Comparison of ENCODE assay signal across 19 cellular contexts in genomic region chr14:23324993-23325392, GRCh38. TPM values are rescaled to one million over a fixed set of nuclear protein-coding genes. Genes with fewer than 3 reads are reported as not detected.
DNase-seq lines count a peak whose midpoint lies in the region; ATAC-seq and TF ChIP-seq lines count a peak whose summit lies in the region.
"Had no signal": no experiment of that assay in that cellular context is flagged by ENCODE, and none has a peak within 500 bp of the region (broad histone marks: within the 10 kb centered on the region; RNA-seq: fewer than 3 reads in every experiment).

No MANE protein-coding gene starts in this region.

- DNase-seq in cardiac muscle cell (ENCODE audit: low read depth in 1 of 2, low spot score in 1 of 2) (no peak), left ventricle myocardium inferior (no peak), GM23338 (ENCODE audit: low spot score) (no peak), testis (no peak), foreskin melanocyte (no peak), posterior vena cava (ENCODE audit: low spot score) (no peak), NCI-H187 (lab: John Stamatoyannopoulos, UW) (no peak)
- DNase-seq: Karpas-422, MV-4-11, NCI-H1105, NCI-H1436 treated with DMSO at 0.1 percent for 48 hours, NCI-H1930, NCI-H2107, NCI-H524, NCI-H774, SK-N-SH had no signal

- H4K20me1 ChIP-seq in GM23338 (replicated peaks; ENCODE audit: insufficient read depth) = peaks cover 9% of the 10 kb centered on the region; the same call in 1 of the 2 replicates

- H3K4me2 ChIP-seq in GM23338 = no peak overlapping the region
- H3K4me2 ChIP-seq: SK-N-SH had no signal

- peaks cover 15% of the 10 kb centered on the region for H3K4me1 ChIP-seq in cardiac muscle cell (ENCODE audit: low read depth)
- H3K4me1 ChIP-seq in left ventricle myocardium inferior = peaks cover 36% of the 10 kb centered on the region
- peaks cover 8% of the 10 kb centered on the region for H3K4me1 ChIP-seq in GM23338 (ENCODE audit: insufficient read depth)
- H3K4me1 ChIP-seq in testis = peaks cover 43% of the 10 kb centered on the region

- ATAC-seq in GM23338 = no peak
- ATAC-seq: HepG2 had no signal

- TF ChIP-seq CTCF in cardiac muscle cell (IDR thresholded peaks at IDR 0.05; ENCODE audit: low read depth, low read length) (no peak), left ventricle myocardium inferior (IDR thresholded peaks at IDR 0.05; ENCODE audit: borderline replicate concordance) (no peak), GM23338 (conservative IDR thresholded peaks at IDR 0.05; ENCODE audit: low read depth in 2 of 2) (no peak), nephron (IDR thresholded peaks at IDR 0.05; ENCODE audit: unreplicated experiment in 3 of 3) (no peak), testis (IDR thresholded peaks at IDR 0.05) (no peak)

- H3K4me3 Mint-ChIP-seq in GM23338 = no peak overlapping the region
- peak overlapping the region; percentile 22 to 64 (median 62) for H3K4me3 Mint-ChIP-seq in nephron

- H3K27ac Mint-ChIP-seq in GM23338 (no peak overlapping the region; the same call in 1 of the 2 replicates), nephron (peak overlapping the region in 2 of 3 experiments; percentile 46 to 79)

- no peak for TF ChIP-seq POLR2A in testis (IDR thresholded peaks at IDR 0.05)

- peaks cover 21% of the 10 kb centered on the region for H3K79me2 ChIP-seq in GM23338 (replicated peaks; ENCODE audit: insufficient read depth)

- intact Hi-C loops in left ventricle myocardium inferior (cut with micrococcal nuclease) (loop anchor here (5.0 kb wide), 1 partner anchor 52 kb away; the partner anchor contains the start of gene CMTM5), testis (cut with DNase I; ENCODE audit: low total_unique reads) (no loop called here), posterior vena cava (cut with DNase I) (loop anchor here (5.0 to 10.0 kb wide), 3 partner anchors 120 to 453 kb away; partner anchors contain the start of genes LRP10 (in 1 of the 2), THTPA (in 1 of the 2) and ZFHX2 (in 1 of the 2))

- H3K4me3 ChIP-seq in cardiac muscle cell (no peak overlapping the region), left ventricle myocardium inferior (no peak overlapping the region), GM23338 (no peak overlapping the region), testis (no peak overlapping the region)

- H3K36me3 Mint-ChIP-seq in GM23338 (ENCODE audit: low read depth) (peaks cover 45% of the 10 kb centered on the region), nephron (ENCODE audit: low read depth) (peaks cover 46% of the 10 kb centered on the region)

- no peak overlapping the region for H2AFZ ChIP-seq in GM23338

- H3K9me3 ChIP-seq in cardiac muscle cell (ENCODE audit: low read depth) = no peaks in the 10 kb centered on the region
- H3K9me3 ChIP-seq in left ventricle myocardium inferior (replicated peaks) = no peaks in the 10 kb centered on the region
- H3K9me3 ChIP-seq in testis = no peaks in the 10 kb centered on the region
- H3K9me3 ChIP-seq: SK-N-SH had no signal

- H3K27me3 Mint-ChIP-seq in GM23338 (ENCODE audit: insufficient read depth, low read depth, poor library complexity) (peaks cover 12% of the 10 kb centered on the region), nephron (ENCODE audit: low read depth) (no peaks in the 10 kb centered on the region)

- H3K27me3 ChIP-seq in cardiac muscle cell (no peaks in the 10 kb centered on the region), left ventricle myocardium inferior (ENCODE audit: low read depth) (no peaks in the 10 kb centered on the region), GM23338 (ENCODE audit: insufficient read depth) (no peaks in the 10 kb centered on the region), testis (no peaks in the 10 kb centered on the region)

- peaks cover 36% of the 10 kb centered on the region for H3F3A ChIP-seq in GM23338 (replicated peaks; ENCODE audit: low read depth)

- WGBS in testis, 2 donors = 51 to 57% methylated on average over 7 of the region's 7 CpGs

- no peaks in the 10 kb centered on the region for H3K9me3 Mint-ChIP-seq in GM23338
- H3K9me3 Mint-ChIP-seq in nephron = no peaks in the 10 kb centered on the region

- H3K27ac ChIP-seq in cardiac muscle cell = peak overlapping the region; percentile 64
- H3K27ac ChIP-seq in left ventricle myocardium inferior (replicated peaks) = no peak overlapping the region
- peak overlapping the region; percentile 28; the same call in 1 of the 2 replicates for H3K27ac ChIP-seq in GM23338 (ENCODE audit: low read depth)
- H3K27ac ChIP-seq in testis = peak overlapping the region; percentile 99

- peaks cover 24% of the 10 kb centered on the region for H3K36me3 ChIP-seq in cardiac muscle cell
- peaks cover 28% of the 10 kb centered on the region for H3K36me3 ChIP-seq in left ventricle myocardium inferior
- H3K36me3 ChIP-seq in GM23338 (ENCODE audit: insufficient read depth) = peaks cover 28% of the 10 kb centered on the region
- no peaks in the 10 kb centered on the region for H3K36me3 ChIP-seq in testis (ENCODE audit: low read depth, missing control alignments)

- H3K9me2 ChIP-seq in GM23338 (ENCODE audit: insufficient read depth) = peaks cover 2% of the 10 kb centered on the region; the same call in 1 of the 2 replicates
- H3K9me2 ChIP-seq: SK-N-SH had no signal

- H3K4me1 Mint-ChIP-seq in GM23338 (peaks cover 21% of the 10 kb centered on the region), nephron (peaks cover 28% of the 10 kb centered on the region)

TF ChIP-seq in GM23338, 12 proteins besides CTCF, POLR2A, EP300 and RAD21 (continues in another document):
- TF ChIP-seq JUNB (IDR thresholded peaks at IDR 0.05; ENCODE audit: unreplicated experiment) = no peak

RNA-seq across cellular contexts. Expression of gene PABPN1, which starts 3.7 kb away (rescaled TPM):
- total RNA-seq in cardiac muscle cell (184 and 194 TPM in 2 replicates), left ventricle myocardium inferior (71.2 TPM), testis (100 to 1,000 TPM; 194 TPM), posterior vena cava (10 to 100 TPM; 67.9 to 79.0 TPM)
- polyA plus RNA-seq in cardiac muscle cell (502 and 534 TPM in 2 replicates), GM23338 (2016; fragmentation: Nextera tagmentation; extraction: Ambion mirVana) (342 and 384 TPM in 2 replicates), testis (ENCODE audit: insufficient read depth, low read depth, low replicate concordance) (222 TPM)
- total RNA-seq in GM23338 (2014; rRNA removed; shearing (Covaris generic)) = 110 and 116 TPM in 2 replicates

RNA-seq across cellular contexts. Expression of gene BCL2L2, which starts 18.4 kb away (rescaled TPM):
- 28.6 and 40.7 TPM in 2 replicates for total RNA-seq in cardiac muscle cell
- polyA plus RNA-seq in cardiac muscle cell = 5.8 and 7.4 TPM in 2 replicates
- 37.5 TPM for total RNA-seq in left ventricle myocardium inferior
- 11.0 and 12.3 TPM in 2 replicates for total RNA-seq in GM23338 (2014; rRNA removed; shearing (Covaris generic))
- 3.5 and 3.6 TPM in 2 replicates for polyA plus RNA-seq in GM23338 (2016; fragmentation: Nextera tagmentation; extraction: Ambion mirVana)
- total RNA-seq in testis = 10 to 100 TPM; 78.0 to 85.1 TPM
- polyA plus RNA-seq in testis (ENCODE audit: insufficient read depth, low read depth, low replicate concordance) = 46.8 TPM
- total RNA-seq in posterior vena cava = 10 to 100 TPM; 65.6 to 81.7 TPM

RNA-seq across cellular contexts. Expression of gene PPP1R3E, which starts 22.3 kb away (rescaled TPM):
- total RNA-seq in cardiac muscle cell (15.5 and 16.9 TPM in 2 replicates), left ventricle myocardium inferior (9.0 TPM), testis (10 to 100 TPM; 30.4 to 43.5 TPM), posterior vena cava (1 to 10 TPM; 8.5 to 9.1 TPM)
- polyA plus RNA-seq in cardiac muscle cell (14.2 and 17.9 TPM in 2 replicates), GM23338 (2016; fragmentation: Nextera tagmentation; extraction: Ambion mirVana) (1.8 and 2.5 TPM in 2 replicates), testis (ENCODE audit: insufficient read depth, low read depth, low replicate concordance) (39.2 TPM)
- total RNA-seq in GM23338 (2014; rRNA removed; shearing (Covaris generic)) = 0.66 and 2.3 TPM in 2 replicates

RNA-seq across cellular contexts. Expression of gene SLC22A17, which starts 27.7 kb away (rescaled TPM):
- total RNA-seq in cardiac muscle cell = 66.6 and 74.0 TPM in 2 replicates
- 43.8 and 55.1 TPM in 2 replicates for polyA plus RNA-seq in cardiac muscle cell
- 9.7 TPM for total RNA-seq in left ventricle myocardium inferior
- 52.6 and 56.6 TPM in 2 replicates for total RNA-seq in GM23338 (2014; rRNA removed; shearing (Covaris generic))
- polyA plus RNA-seq in GM23338 (2016; fragmentation: Nextera tagmentation; extraction: Ambion mirVana) = 28.6 and 29.5 TPM in 2 replicates
- total RNA-seq in testis = 10 to 100 TPM; 56.6 to 93.8 TPM
- polyA plus RNA-seq in testis (ENCODE audit: insufficient read depth, low read depth, low replicate concordance) = 37.3 TPM
- 10 to 100 TPM; 17.7 to 30.6 TPM for total RNA-seq in posterior vena cava
- polyA plus RNA-seq: CD14-positive monocyte had no signal

RNA-seq across cellular contexts. Expression of gene HOMEZ, which starts 39.1 kb away (rescaled TPM):
- total RNA-seq in cardiac muscle cell = 12.3 and 13.6 TPM in 2 replicates
- polyA plus RNA-seq in cardiac muscle cell = 20.8 and 26.5 TPM in 2 replicates
- 9.1 TPM for total RNA-seq in left ventricle myocardium inferior
- 4.5 and 5.3 TPM in 2 replicates for total RNA-seq in GM23338 (2014; rRNA removed; shearing (Covaris generic))
- polyA plus RNA-seq in GM23338 (2016; fragmentation: Nextera tagmentation; extraction: Ambion mirVana) = 7.9 and 8.4 TPM in 2 replicates
- 10 to 100 TPM; 31.7 to 37.7 TPM for total RNA-seq in testis
- 71.6 TPM for polyA plus RNA-seq in testis (ENCODE audit: insufficient read depth, low read depth, low replicate concordance)
- total RNA-seq in posterior vena cava = 1 to 10 TPM; 4.9 to 5.2 TPM
